9 cellular contexts compared by ENCODE assay signal in genomic region chr11:8604078-8604723, GRCh38. TPM values are rescaled to one million over a fixed set of nuclear protein-coding genes. Genes with fewer than 3 reads are reported as not detected.
DNase-seq lines count a peak whose midpoint lies in the region; ATAC-seq and TF ChIP-seq lines count a peak whose summit lies in the region.
"Had no signal": no experiment of that assay in that cellular context is flagged by ENCODE, and none has a peak within 500 bp of the region (broad histone marks: within the 10 kb centered on the region; RNA-seq: fewer than 3 reads in every experiment).

No MANE protein-coding gene starts in this region.

- TF ChIP-seq CTCF in BJ (IDR thresholded peaks at IDR 0.05; ENCODE audit: insufficient read depth, low read depth, low read length) = peak; percentile 75

- no peak overlapping the region for H3K4me3 ChIP-seq in BJ (ENCODE audit: low read depth, low read length)
- H3K4me3 ChIP-seq: skin epidermis had no signal

- H3K4me3 Mint-ChIP-seq in activated naive CD8-positive, alpha-beta T cell treated with anti-CD3 and anti-CD28 coated beads, Interleukin-2, amount 50 U/mL, for 24 hours = no peak overlapping the region

- CTCF ChIA-PET in BJ (lab: Yijun Ruan, JAX) = interaction anchor here (0.6 to 1.3 kb wide), 4 partner anchors 9 to 255 kb away, joined by 3 to 4 read pairs (median 4); no protein-coding TSS in a partner anchor

- DNase-seq in BJ (ENCODE audit: low read depth) (peak; percentile 100), NOMO-1 (lab: John Stamatoyannopoulos, UW; ENCODE audit: unreplicated experiment in 2 of 2) (peak; percentile 40 to 43), iPS-NIHi11 (ENCODE audit: low spot score) (peak; percentile 68), NCI-H1105 (lab: John Stamatoyannopoulos, UW) (no peak)
- DNase-seq in activated naive CD8-positive, alpha-beta T cell treated with anti-CD3 and anti-CD28 coated beads, Interleukin-2, amount 50 U/mL, for 24 hours = peak; percentile 60
- DNase-seq in stimulated activated CD4-positive, alpha-beta T cell treated with anti-CD3 and anti-CD28 coated beads, Interleukin-4, amount 100 ng/mL, for 1 hour = peak; percentile 28

- ATAC-seq in GM18519 (IDR thresholded peaks at IDR 0.05; ENCODE audit: low FRiP score, unreplicated experiment) (peak; percentile 76), HG03045 (IDR thresholded peaks at IDR 0.05; ENCODE audit: unreplicated experiment) (peak; percentile 78)
- ATAC-seq in activated naive CD8-positive, alpha-beta T cell treated with anti-CD3 and anti-CD28 coated beads, Interleukin-2, amount 50 U/mL, for 24 hours = peak; percentile 71

- no peaks in the 10 kb centered on the region for H3K27me3 ChIP-seq in BJ (ENCODE audit: control insufficient read depth, insufficient read depth, low read length)

- H3K27ac Mint-ChIP-seq in activated naive CD8-positive, alpha-beta T cell treated with anti-CD3 and anti-CD28 coated beads, Interleukin-2, amount 50 U/mL, for 24 hours = no peak overlapping the region

- peaks cover 24% of the 10 kb centered on the region for H3K27me3 Mint-ChIP-seq in activated naive CD8-positive, alpha-beta T cell treated with anti-CD3 and anti-CD28 coated beads, Interleukin-2, amount 50 U/mL, for 24 hours

- no peaks in the 10 kb centered on the region for H3K36me3 ChIP-seq in BJ (ENCODE audit: control insufficient read depth, insufficient read depth, low read length)

- H3K4me1 Mint-ChIP-seq in activated naive CD8-positive, alpha-beta T cell treated with anti-CD3 and anti-CD28 coated beads, Interleukin-2, amount 50 U/mL, for 24 hours = no peaks in the 10 kb centered on the region

- POLR2A ChIA-PET in BJ (lab: Charles Lee) = interaction anchor here (0.7 kb wide), 1 partner anchor 10 kb away, joined by 4 read pairs; the partner anchor contains the start of gene STK33

- no peaks in the 10 kb centered on the region for H3K9me3 Mint-ChIP-seq in activated naive CD8-positive, alpha-beta T cell treated with anti-CD3 and anti-CD28 coated beads, Interleukin-2, amount 50 U/mL, for 24 hours

- no peaks in the 10 kb centered on the region for H3K36me3 Mint-ChIP-seq in activated naive CD8-positive, alpha-beta T cell treated with anti-CD3 and anti-CD28 coated beads, Interleukin-2, amount 50 U/mL, for 24 hours (ENCODE audit: low read depth)

RNA-seq across cellular contexts. Expression of gene STK33, which starts 10.2 kb away (rescaled TPM):
- 3.0 and 3.8 TPM in 2 replicates for polyA plus RNA-seq in BJ (2011; rRNA removed)
- 0.87 and 1.0 TPM in 2 replicates for polyA minus RNA-seq in BJ (2011; rRNA and poly(A)+ RNA removed)
